ENCODE assay signal across 8 cellular contexts in genomic region chr1:50735443-50735842, GRCh38.
DNase-seq lines count a peak whose midpoint lies in the region; ATAC-seq and TF ChIP-seq lines count a peak whose summit lies in the region.

No MANE protein-coding gene starts in this region.

- TF ChIP-seq CTCF in AG04450 (IDR thresholded peaks at IDR 0.05; ENCODE audit: low read depth, low read length), result peak; percentile 62
- TF ChIP-seq CTCF in GM13977 (IDR thresholded peaks at IDR 0.05; ENCODE audit: extremely low read depth, insufficient read depth, missing control alignments), result peak; percentile 51

- no peaks in the 10 kb centered on the region for H3K9me3 ChIP-seq in AG04450 (ENCODE audit: control insufficient read depth, insufficient read depth, low read length)

- ATAC-seq in HG02970 (IDR thresholded peaks at IDR 0.05; ENCODE audit: low FRiP score, unreplicated experiment) (no peak), GM18867 (IDR thresholded peaks at IDR 0.05; ENCODE audit: unreplicated experiment) (no peak), GM18907 (IDR thresholded peaks at IDR 0.05; ENCODE audit: unreplicated experiment) (no peak)

- POLR2A ChIA-PET in AG04450 (lab: Yijun Ruan, JAX), result no interaction called here

- H3K4me3 ChIP-seq in AG04450 (ENCODE audit: low read depth, low read length), result no peak overlapping the region

- in situ Hi-C loops in GM13977 (cut with MboI; ENCODE audit: low pct_unique_long_range_greater_than_20kb, low sequenced_read_pairs, unreplicated experiment), result no loop called here
- in situ Hi-C loops in SK-MEL-5 (cut with HindIII; ENCODE audit: low pct_unique_long_range_greater_than_20kb, low sequenced_read_pairs), result no loop called here

- H3K27ac ChIP-seq in AG04450 (ENCODE audit: low read depth, low read length), result no peak overlapping the region

- DNase-seq in AG04450 (ENCODE audit: low read depth, low spot score) (no peak), GM13977 (ENCODE audit: low spot score) (peak; percentile 21), SK-MEL-5 (ENCODE audit: low read depth, low spot score) (peak; percentile 51), hepatic stellate cell (ENCODE audit: low spot score) (peak; percentile 27), mucosa of gallbladder (ENCODE audit: low spot score) (no peak)

- CTCF ChIA-PET in AG04450 (lab: Charles Lee), result interaction anchor here (0.6 to 4.2 kb wide), 29 partner anchors 8 to 452 kb away, joined by 3 to 25 read pairs (median 4); no protein-coding TSS in a partner anchor

- H3K27me3 ChIP-seq in AG04450 (ENCODE audit: control insufficient read depth, insufficient read depth, low read length), result no peaks in the 10 kb centered on the region

Comparison
In these comparisons a context has a peak if more than half of its experiments do, and no peak if none do; other contexts are left out.
1. DNase-seq: peak in GM13977 (single experiment), SK-MEL-5 (single experiment) and hepatic stellate cell (single experiment); none in AG04450 (single experiment) and mucosa of gallbladder (single experiment).